1 cellular context compared by ENCODE assay signal in the genomic region with DNA sequence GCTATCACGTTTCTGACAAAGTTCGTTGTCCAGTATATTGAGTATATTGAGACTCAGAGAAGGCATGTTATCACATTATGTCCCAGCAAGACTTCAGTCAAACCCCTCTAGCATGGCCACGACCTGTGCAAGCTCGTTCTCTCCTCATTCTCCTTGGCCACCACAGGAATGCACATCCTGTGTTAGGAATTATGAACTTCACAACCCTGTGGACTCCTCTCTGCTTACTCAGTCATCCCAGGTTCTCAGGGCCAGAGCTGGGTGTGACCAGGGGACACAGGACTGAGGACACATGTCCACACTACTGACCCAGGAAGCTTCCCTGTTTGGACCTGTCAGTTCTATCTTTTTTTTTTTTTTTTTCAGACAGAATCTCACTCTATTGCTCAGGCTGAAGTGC.
TF ChIP-seq lines count a peak whose summit lies in the region.

No MANE protein-coding gene starts in this region.

TF ChIP-seq in GM12878, 131 proteins besides CTCF, POLR2A, EP300 and RAD21 (continued from another document):
- TF ChIP-seq, protein P1, sequence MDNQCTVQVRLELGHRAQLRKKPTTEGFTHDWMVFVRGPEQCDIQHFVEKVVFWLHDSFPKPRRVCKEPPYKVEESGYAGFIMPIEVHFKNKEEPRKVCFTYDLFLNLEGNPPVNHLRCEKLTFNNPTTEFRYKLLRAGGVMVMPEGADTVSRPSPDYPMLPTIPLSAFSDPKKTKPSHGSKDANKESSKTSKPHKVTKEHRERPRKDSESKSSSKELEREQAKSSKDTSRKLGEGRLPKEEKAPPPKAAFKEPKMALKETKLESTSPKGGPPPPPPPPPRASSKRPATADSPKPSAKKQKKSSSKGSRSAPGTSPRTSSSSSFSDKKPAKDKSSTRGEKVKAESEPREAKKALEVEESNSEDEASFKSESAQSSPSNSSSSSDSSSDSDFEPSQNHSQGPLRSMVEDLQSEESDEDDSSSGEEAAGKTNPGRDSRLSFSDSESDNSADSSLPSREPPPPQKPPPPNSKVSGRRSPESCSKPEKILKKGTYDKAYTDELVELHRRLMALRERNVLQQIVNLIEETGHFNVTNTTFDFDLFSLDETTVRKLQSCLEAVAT (IDR thresholded peaks at IDR 0.05) = no peak
- TF ChIP-seq SREBF2 (IDR thresholded peaks at IDR 0.05; ENCODE audit: low read length) (no peak), EED (IDR thresholded peaks at IDR 0.05; ENCODE audit: low read depth) (no peak), GATAD2B (conservative IDR thresholded peaks at IDR 0.05; ENCODE audit: low read depth) (no peak), RELA (IDR thresholded peaks at IDR 0.05; ENCODE audit: borderline replicate concordance, partially characterized antibody) (no peak), SMAD1 (IDR thresholded peaks at IDR 0.05; ENCODE audit: low read depth, partially characterized antibody) (no peak), BCL11A (IDR thresholded peaks at IDR 0.05; ENCODE audit: low read depth, low read length) (no peak), RB1 (IDR thresholded peaks at IDR 0.05; ENCODE audit: borderline replicate concordance) (no peak)
- TF ChIP-seq, protein P2, sequence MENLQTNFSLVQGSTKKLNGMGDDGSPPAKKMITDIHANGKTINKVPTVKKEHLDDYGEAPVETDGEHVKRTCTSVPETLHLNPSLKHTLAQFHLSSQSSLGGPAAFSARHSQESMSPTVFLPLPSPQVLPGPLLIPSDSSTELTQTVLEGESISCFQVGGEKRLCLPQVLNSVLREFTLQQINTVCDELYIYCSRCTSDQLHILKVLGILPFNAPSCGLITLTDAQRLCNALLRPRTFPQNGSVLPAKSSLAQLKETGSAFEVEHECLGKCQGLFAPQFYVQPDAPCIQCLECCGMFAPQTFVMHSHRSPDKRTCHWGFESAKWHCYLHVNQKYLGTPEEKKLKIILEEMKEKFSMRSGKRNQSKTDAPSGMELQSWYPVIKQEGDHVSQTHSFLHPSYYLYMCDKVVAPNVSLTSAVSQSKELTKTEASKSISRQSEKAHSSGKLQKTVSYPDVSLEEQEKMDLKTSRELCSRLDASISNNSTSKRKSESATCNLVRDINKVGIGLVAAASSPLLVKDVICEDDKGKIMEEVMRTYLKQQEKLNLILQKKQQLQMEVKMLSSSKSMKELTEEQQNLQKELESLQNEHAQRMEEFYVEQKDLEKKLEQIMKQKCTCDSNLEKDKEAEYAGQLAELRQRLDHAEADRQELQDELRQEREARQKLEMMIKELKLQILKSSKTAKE (IDR thresholded peaks at IDR 0.05; ENCODE audit: low read depth, poor library complexity, severe bottlenecking) = no peak
